In the genomic region with DNA sequence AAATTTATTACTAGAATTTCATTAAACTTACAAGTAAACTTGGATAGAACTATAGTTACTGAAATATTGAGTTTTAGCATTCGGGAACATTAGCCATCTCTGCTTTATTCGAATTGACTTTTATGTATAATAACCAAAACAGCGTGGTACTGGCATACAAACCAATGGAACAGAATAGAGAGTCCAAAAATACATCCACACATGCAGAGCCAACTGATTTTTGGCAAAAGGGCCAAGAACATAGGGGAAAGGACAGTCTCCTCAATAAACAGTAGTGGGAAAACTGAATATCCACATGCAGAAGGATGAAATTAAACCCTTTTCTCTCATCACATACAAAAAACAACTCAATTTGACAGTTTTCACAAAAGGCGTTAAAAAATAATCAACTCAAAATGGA, we compare ENCODE assay signal across 23 cellular contexts.
DNase-seq lines count a peak whose midpoint lies in the region; ATAC-seq and TF ChIP-seq lines count a peak whose summit lies in the region.
"Had no signal": no experiment of that assay in that cellular context is flagged by ENCODE, and none has a peak within 500 bp of the region (broad histone marks: within the 10 kb centered on the region; RNA-seq: fewer than 3 reads in every experiment).

No MANE protein-coding gene starts in this region.

- no peak overlapping the region for H3K27ac ChIP-seq in colonic mucosa
- H3K27ac ChIP-seq: BLaER1 had no signal

- H3K9ac ChIP-seq in colonic mucosa (ENCODE audit: low read depth in 2 of 2, low read length in 2 of 2), result no peak overlapping the region
- H3K9ac ChIP-seq: BLaER1 had no signal

- H3K27me3 Mint-ChIP-seq in mesothelial cell of epicardium (ENCODE audit: low read depth), result no peaks in the 10 kb centered on the region
- no peaks in the 10 kb centered on the region for H3K27me3 Mint-ChIP-seq in T-helper 2 cell treated with Interferon-gamma antibody and Interleukin-4, amounts not matched to agents 5 μg/mL and 100 μg/mL, for 36 hours (ENCODE audit: low read depth)
- H3K27me3 Mint-ChIP-seq: CD4-positive, alpha-beta memory T cell; CD4-positive, CD25-positive, alpha-beta regulatory T cell; CD8-positive, alpha-beta memory T cell had no signal

- DNase-seq in G401 (ENCODE audit: low spot score) (peak; percentile 24), cerebellar cortex (ENCODE audit: low spot score) (peak; percentile 15), mesothelial cell of epicardium (ENCODE audit: low spot score in 2 of 2, unreplicated experiment in 2 of 2) (no peak), colonic mucosa (no peak)
- no peak for DNase-seq in T-helper 2 cell treated with Interferon-gamma antibody and Interleukin-4, amounts not matched to agents 5 μg/mL and 100 μg/mL, for 36 hours (ENCODE audit: low spot score)
- DNase-seq: 8988T; ACHN; BE2C; C1 segment of cervical spinal cord; CD4-positive, alpha-beta memory T cell; CD4-positive, CD25-positive, alpha-beta regulatory T cell; CD8-positive, alpha-beta memory T cell; COR-L47; DMS 273 treated with DMSO at 0.1 percent for 48 hours; DMS153; DMS53; DMS79; DND-41; EL; GF-D8 had no signal

- no peak overlapping the region for H3K4me3 Mint-ChIP-seq in mesothelial cell of epicardium
- no peak overlapping the region for H3K4me3 Mint-ChIP-seq in T-helper 2 cell treated with Interferon-gamma antibody and Interleukin-4, amounts not matched to agents 5 μg/mL and 100 μg/mL, for 36 hours
- H3K4me3 Mint-ChIP-seq: CD14-positive monocyte; CD4-positive, alpha-beta memory T cell; CD4-positive, CD25-positive, alpha-beta regulatory T cell; CD8-positive, alpha-beta memory T cell had no signal

- H3K27me3 ChIP-seq in colonic mucosa, result no peaks in the 10 kb centered on the region
- H3K27me3 ChIP-seq: BE2C, BLaER1 had no signal

- H3K27ac Mint-ChIP-seq in mesothelial cell of epicardium, result peak overlapping the region; percentile 24
- no peak overlapping the region for H3K27ac Mint-ChIP-seq in T-helper 2 cell treated with Interferon-gamma antibody and Interleukin-4, amounts not matched to agents 5 μg/mL and 100 μg/mL, for 36 hours
- H3K27ac Mint-ChIP-seq: CD14-positive monocyte; CD4-positive, alpha-beta memory T cell; CD4-positive, CD25-positive, alpha-beta regulatory T cell had no signal

- no peak for TF ChIP-seq CTCF in mesothelial cell of epicardium (IDR thresholded peaks at IDR 0.05; ENCODE audit: unreplicated experiment)
- TF ChIP-seq CTCF in colonic mucosa (IDR thresholded peaks at IDR 0.05), result no peak

- intact Hi-C loops in colonic mucosa (cut with DNase I), result no loop called here

- H3K9me3 ChIP-seq in colonic mucosa, result no peaks in the 10 kb centered on the region
- H3K9me3 ChIP-seq: BE2C, BLaER1 had no signal

- peaks cover 7% of the 10 kb centered on the region for H3K4me1 Mint-ChIP-seq in mesothelial cell of epicardium
- H3K4me1 Mint-ChIP-seq in T-helper 2 cell treated with Interferon-gamma antibody and Interleukin-4, amounts not matched to agents 5 μg/mL and 100 μg/mL, for 36 hours (ENCODE audit: low read depth), result no peaks in the 10 kb centered on the region
- H3K4me1 Mint-ChIP-seq: CD14-positive monocyte; CD8-positive, alpha-beta memory T cell had no signal

- no peak overlapping the region for H3K4me3 ChIP-seq in colonic mucosa
- H3K4me3 ChIP-seq: BLaER1 had no signal

- no peaks in the 10 kb centered on the region for H3K36me3 ChIP-seq in colonic mucosa
- H3K36me3 ChIP-seq: BE2C, BLaER1 had no signal

- in situ Hi-C loops in G401 (cut with HindIII; ENCODE audit: low sequenced_read_pairs), result no loop called here

- no peaks in the 10 kb centered on the region for H3K9me3 Mint-ChIP-seq in mesothelial cell of epicardium
- peaks cover under 1% of the 10 kb centered on the region for H3K9me3 Mint-ChIP-seq in T-helper 2 cell treated with Interferon-gamma antibody and Interleukin-4, amounts not matched to agents 5 μg/mL and 100 μg/mL, for 36 hours
- H3K9me3 Mint-ChIP-seq: CD4-positive, CD25-positive, alpha-beta regulatory T cell; CD8-positive, alpha-beta memory T cell had no signal

- peaks cover 20% of the 10 kb centered on the region for H3K36me3 Mint-ChIP-seq in mesothelial cell of epicardium
- peaks cover 60% of the 10 kb centered on the region for H3K36me3 Mint-ChIP-seq in T-helper 2 cell treated with Interferon-gamma antibody and Interleukin-4, amounts not matched to agents 5 μg/mL and 100 μg/mL, for 36 hours (ENCODE audit: low read depth)

- ATAC-seq in GM19452 (IDR thresholded peaks at IDR 0.05; ENCODE audit: unreplicated experiment), result no peak

- no peaks in the 10 kb centered on the region for H3K4me1 ChIP-seq in colonic mucosa
- H3K4me1 ChIP-seq: BE2C, BLaER1 had no signal

Comparison
In these comparisons a context has a peak if more than half of its experiments do, and no peak if none do; other contexts are left out.
1. DNase-seq: peak in G401 (single experiment) and cerebellar cortex (single experiment); none in mesothelial cell of epicardium (0 of 2), T-helper 2 cell treated with Interferon-gamma antibody and Interleukin-4, amounts not matched to agents 5 μg/mL and 100 μg/mL, for 36 hours (single experiment) and colonic mucosa (single experiment).